Comparison of ENCODE assay signal across 19 cellular contexts in the genomic region with DNA sequence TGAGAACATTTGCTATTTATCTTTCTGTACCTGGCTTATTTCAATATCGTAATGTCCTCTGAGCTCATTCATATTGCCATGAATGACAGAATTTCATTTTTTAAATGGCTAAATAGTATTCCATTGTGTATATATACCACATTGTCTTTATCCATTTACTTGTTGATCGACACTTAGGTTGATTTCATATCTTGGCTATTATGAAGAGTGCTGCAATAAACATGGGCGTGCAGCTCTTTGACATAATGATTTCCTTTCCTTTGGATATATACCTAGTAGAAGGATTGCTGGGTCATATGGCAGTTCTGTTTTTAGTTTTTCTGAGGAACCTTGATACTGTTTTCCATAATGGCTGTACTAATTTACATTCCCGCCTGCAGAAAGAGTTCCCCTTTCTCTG. TPM values are rescaled to one million over a fixed set of nuclear protein-coding genes. Genes with fewer than 3 reads are reported as not detected.
DNase-seq lines count a peak whose midpoint lies in the region; ATAC-seq and TF ChIP-seq lines count a peak whose summit lies in the region.
"Had no signal": no experiment of that assay in that cellular context is flagged by ENCODE, and none has a peak within 500 bp of the region (broad histone marks: within the 10 kb centered on the region; RNA-seq: fewer than 3 reads in every experiment).

No MANE protein-coding gene starts in this region.

- TF ChIP-seq POLR2A in HCT116 (IDR thresholded peaks at IDR 0.05; ENCODE audit: borderline replicate concordance, extremely low read depth, insufficient read depth, insufficient read length): no peak

- TF ChIP-seq RAD21 in HCT116 (IDR thresholded peaks at IDR 0.05; ENCODE audit: low read depth): no peak

- intact Hi-C loops in HCT116 (cut with micrococcal nuclease) (no loop called here), OCI-LY7 (cut with micrococcal nuclease; ENCODE audit: unreplicated experiment) (no loop called here), mucosa of descending colon (cut with DNase I, micrococcal nuclease) (no loop called here)

- no peak for ATAC-seq in HCT116
- ATAC-seq in mucosa of descending colon: peak; percentile 64
- no peak for ATAC-seq in stimulated activated naive CD8-positive, alpha-beta T cell treated with anti-CD3 and anti-CD28 coated beads, Interleukin-15, Interleukin-2, amounts not matched to agents 100 U/mL and 50 U/mL, for 24 hours
- ATAC-seq: CD8-positive, alpha-beta T cell; GM12878 had no signal

- no peak for TF ChIP-seq CTCF in HCT116 (IDR thresholded peaks at IDR 0.05 in 2 of 3, conservative IDR thresholded peaks at IDR 0.05 in 1 of 3; ENCODE audit: borderline replicate concordance in 1 of 3, insufficient read depth in 1 of 3, low read depth in 2 of 3, low read length in 2 of 3)
- TF ChIP-seq CTCF in OCI-LY7 (conservative IDR thresholded peaks at IDR 0.05; ENCODE audit: low read length): no peak
- no peak for TF ChIP-seq CTCF in mucosa of descending colon (IDR thresholded peaks at IDR 0.05)

- H3K4me1 ChIP-seq in HCT116 (ENCODE audit: control insufficient read depth in 1 of 2, insufficient read depth in 2 of 2, low read length in 2 of 2) (peaks cover 10 to 33% of the 10 kb centered on the region in 2 experiments), OCI-LY7 (ENCODE audit: insufficient read depth, low read length, poor library complexity, severe bottlenecking) (peaks cover 17% of the 10 kb centered on the region), mucosa of descending colon (ENCODE audit: low read depth) (no peaks in the 10 kb centered on the region)

- H3K4me3 ChIP-seq in HCT116 (replicated peaks in 1 of 2; ENCODE audit: low read depth in 1 of 2, low read length in 2 of 2) (no peak overlapping the region), OCI-LY7 (ENCODE audit: low read depth, low read length, poor library complexity, severe bottlenecking) (no peak overlapping the region), mucosa of descending colon (no peak overlapping the region)
- H3K4me3 ChIP-seq: GM12878, GM23248 had no signal

- no peaks in the 10 kb centered on the region for H3K9me3 ChIP-seq in HCT116 (ENCODE audit: control insufficient read depth in 1 of 2, insufficient read depth in 1 of 2, low read depth in 1 of 2, low read length in 2 of 2)
- H3K9me3 ChIP-seq in OCI-LY7 (ENCODE audit: low read length): peaks cover 18% of the 10 kb centered on the region; the same call in 1 of the 2 replicates
- H3K9me3 ChIP-seq in mucosa of descending colon: no peaks in the 10 kb centered on the region
- H3K9me3 ChIP-seq: Caco-2 had no signal

- no peaks in the 10 kb centered on the region for H3K79me2 ChIP-seq in HCT116 (ENCODE audit: insufficient read depth, low read length)
- H3K79me2 ChIP-seq in OCI-LY7 (ENCODE audit: insufficient read depth, low read depth, low read length): no peaks in the 10 kb centered on the region

- H3K27ac ChIP-seq in HCT116 (ENCODE audit: low read depth, low read length): no peak overlapping the region
- no peak overlapping the region for H3K27ac ChIP-seq in OCI-LY7 (ENCODE audit: low read depth, low read length, poor library complexity, severe bottlenecking)
- H3K27ac ChIP-seq: GM23248 had no signal

- POLR2A ChIA-PET in HCT116 (lab: Charles Lee): interaction anchor here (0.8 kb wide), 1 partner anchor 24 kb away, joined by 3 read pairs; no protein-coding TSS in a partner anchor
- POLR2A ChIA-PET in OCI-LY7 (lab: Charles Lee): no interaction called here

- H3K36me3 ChIP-seq in HCT116 (ENCODE audit: control insufficient read depth in 1 of 2, insufficient read depth in 2 of 2, low read length in 2 of 2) (no peaks in the 10 kb centered on the region), OCI-LY7 (ENCODE audit: insufficient read depth, low read length) (no peaks in the 10 kb centered on the region), mucosa of descending colon (ENCODE audit: low read depth) (no peaks in the 10 kb centered on the region)

- no TSS peak for BruUV-seq in HCT116 (replicated peaks; lab: Mats Ljungman, UMichigan)
- no TSS peak for BruUV-seq in OCI-LY7 (replicated peaks; lab: Mats Ljungman, UMichigan)

- CTCF ChIA-PET in HCT116 (lab: Charles Lee): interaction anchor here (0.7 kb wide), 1 partner anchor 82 kb away, joined by 3 read pairs; no protein-coding TSS in a partner anchor
- CTCF ChIA-PET in OCI-LY7 (lab: Charles Lee; ENCODE audit: unreplicated experiment): no interaction called here

- H2AFZ ChIP-seq in HCT116 (ENCODE audit: low read depth, low read length, poor library complexity, severe bottlenecking) (peak overlapping the region; percentile 91), OCI-LY7 (ENCODE audit: low read length) (no peak overlapping the region)
- H2AFZ ChIP-seq: GM23248 had no signal

- RAD21 ChIA-PET in HCT116 (lab: Charles Lee; ENCODE audit: low non-redundant PET in 1 of 2, low total read pairs in 2 of 2, uncharacterized antibody in 2 of 2, unreplicated experiment in 2 of 2): no interaction called here

- H4K20me1 ChIP-seq in HCT116 (ENCODE audit: insufficient read depth) (no peaks in the 10 kb centered on the region), OCI-LY7 (ENCODE audit: insufficient read depth, low read length) (no peaks in the 10 kb centered on the region)

- no peak overlapping the region for H3K9ac ChIP-seq in HCT116 (ENCODE audit: low read length)
- H3K9ac ChIP-seq: GM23248 had no signal

- no peaks in the 10 kb centered on the region for H3K27me3 ChIP-seq in HCT116 (ENCODE audit: insufficient read depth, low read length)

- DNase-seq in HCT116 (ENCODE audit: low read depth, low spot score): no peak
- no peak for DNase-seq in OCI-LY7 (ENCODE audit: low spot score)
- DNase-seq in mucosa of descending colon: no peak
- no peak for DNase-seq in stimulated activated naive CD8-positive, alpha-beta T cell treated with anti-CD3 and anti-CD28 coated beads, Interleukin-15, Interleukin-2, amounts not matched to agents 100 U/mL and 50 U/mL, for 24 hours
- DNase-seq in DMS79 (lab: John Stamatoyannopoulos, UW): no peak
- DNase-seq in NCI-H146 (lab: John Stamatoyannopoulos, UW): no peak
- DNase-seq: C1 segment of cervical spinal cord; Caco-2; CD4-positive, CD25-positive, alpha-beta regulatory T cell; CD8-positive, alpha-beta T cell; DMS153; EL; GDM1; GM23248; H7; HCEC 1CT had no signal

- H3K4me2 ChIP-seq in HCT116 (ENCODE audit: low read length) (no peak overlapping the region), OCI-LY7 (ENCODE audit: low read length) (0 out of 2 replicates have a peak overlapping the region, but pooled peaks have one; percentile 1)

- H3K9me2 ChIP-seq in HCT116 (ENCODE audit: insufficient read depth) (no peaks in the 10 kb centered on the region; the same call in 1 of the 2 replicates), OCI-LY7 (ENCODE audit: insufficient read depth, low read length) (no peaks in the 10 kb centered on the region)

TF ChIP-seq in HCT116, 20 proteins besides CTCF, POLR2A, EP300 and RAD21:
- no peak for TF ChIP-seq ZNF274 (IDR thresholded peaks at IDR 0.05; ENCODE audit: low read depth, low read length)

RNA-seq across cellular contexts. Expression of a gene that starts 30.2 kb away (rescaled TPM):
- total RNA-seq in HCT116 (2021; ENCODE audit: unreplicated experiment) (1.4 TPM), OCI-LY7 (2022) (not detected in 2 replicates), mucosa of descending colon (10 to 100 TPM; 15.9 to 68.7 (median 42.9) TPM)
- 2.2 and 3.4 TPM in 2 replicates for polyA plus RNA-seq in HCT116 (2012)
- 0.46 and 0.47 TPM in 2 replicates for total RNA-seq in OCI-LY7 (2014; rRNA removed; shearing (Covaris generic))
- total RNA-seq: A172 had no signal

RNA-seq across cellular contexts. Expression of a gene that starts 44.6 kb away (rescaled TPM):
- 0.49 TPM for total RNA-seq in HCT116 (2021; ENCODE audit: unreplicated experiment)
- 0.74 and 1.1 TPM in 2 replicates for polyA plus RNA-seq in HCT116 (2012)
- total RNA-seq in OCI-LY7 (2014; rRNA removed; shearing (Covaris generic)): 0.26 TPM in 1 of 2 replicates, not detected in the other
- not detected in 2 replicates for total RNA-seq in OCI-LY7 (2022)
- not detected for total RNA-seq in mucosa of descending colon
- total RNA-seq: A673; CD4-positive, CD25-positive, alpha-beta regulatory T cell; CD8-positive, alpha-beta T cell; GM23248 had no signal
- polyA plus RNA-seq: CD4-positive, CD25-positive, alpha-beta regulatory T cell; GM23248 had no signal
